In genomic region chr2:71673402-71673795, GRCh38 we compare ENCODE assay signal across 2 cellular contexts.
TF ChIP-seq lines count a peak whose summit lies in the region.

No MANE protein-coding gene starts in this region.

TF ChIP-seq in SK-N-SH, 30 proteins besides CTCF, POLR2A, EP300 and RAD21:
- no peak for TF ChIP-seq FOXJ3 (CRISPR knock-in tag; IDR thresholded peaks at IDR 0.05)

TF ChIP-seq in SK-N-SH treated with all-trans-retinoic acid at 6 μM for 48 hours, 23 proteins besides CTCF, POLR2A, EP300 and RAD21:
- TF ChIP-seq ZC3H10 (CRISPR knock-in tag; IDR thresholded peaks at IDR 0.05) (no peak), ZFP30 (CRISPR knock-in tag; IDR thresholded peaks at IDR 0.05) (no peak), ARNTL (CRISPR knock-in tag; IDR thresholded peaks at IDR 0.05; ENCODE audit: borderline replicate concordance, low read depth) (no peak), CREB5 (CRISPR knock-in tag; IDR thresholded peaks at IDR 0.05; ENCODE audit: low read depth) (no peak), GLIS3 (CRISPR knock-in tag; IDR thresholded peaks at IDR 0.05) (no peak), ZNF70 (CRISPR knock-in tag; IDR thresholded peaks at IDR 0.05) (no peak), ESRRG (CRISPR knock-in tag; IDR thresholded peaks at IDR 0.05) (no peak), ZFP3 (CRISPR knock-in tag; IDR thresholded peaks at IDR 0.05) (no peak), TOX (CRISPR knock-in tag; IDR thresholded peaks at IDR 0.05; ENCODE audit: borderline replicate concordance) (no peak), CSRNP3 (CRISPR knock-in tag; IDR thresholded peaks at IDR 0.05) (no peak), RARB (CRISPR knock-in tag; IDR thresholded peaks at IDR 0.05) (no peak), TCF4 (CRISPR knock-in tag; IDR thresholded peaks at IDR 0.05; ENCODE audit: borderline replicate concordance) (no peak), BACH2 (CRISPR knock-in tag; IDR thresholded peaks at IDR 0.05; ENCODE audit: borderline replicate concordance) (no peak)
- TF ChIP-seq, protein P1, sequence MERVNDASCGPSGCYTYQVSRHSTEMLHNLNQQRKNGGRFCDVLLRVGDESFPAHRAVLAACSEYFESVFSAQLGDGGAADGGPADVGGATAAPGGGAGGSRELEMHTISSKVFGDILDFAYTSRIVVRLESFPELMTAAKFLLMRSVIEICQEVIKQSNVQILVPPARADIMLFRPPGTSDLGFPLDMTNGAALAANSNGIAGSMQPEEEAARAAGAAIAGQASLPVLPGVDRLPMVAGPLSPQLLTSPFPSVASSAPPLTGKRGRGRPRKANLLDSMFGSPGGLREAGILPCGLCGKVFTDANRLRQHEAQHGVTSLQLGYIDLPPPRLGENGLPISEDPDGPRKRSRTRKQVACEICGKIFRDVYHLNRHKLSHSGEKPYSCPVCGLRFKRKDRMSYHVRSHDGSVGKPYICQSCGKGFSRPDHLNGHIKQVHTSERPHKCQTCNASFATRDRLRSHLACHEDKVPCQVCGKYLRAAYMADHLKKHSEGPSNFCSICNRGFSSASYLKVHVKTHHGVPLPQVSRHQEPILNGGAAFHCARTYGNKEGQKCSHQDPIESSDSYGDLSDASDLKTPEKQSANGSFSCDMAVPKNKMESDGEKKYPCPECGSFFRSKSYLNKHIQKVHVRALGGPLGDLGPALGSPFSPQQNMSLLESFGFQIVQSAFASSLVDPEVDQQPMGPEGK (CRISPR knock-in tag; IDR thresholded peaks at IDR 0.05; ENCODE audit: borderline replicate concordance), result no peak
